Comparison of ENCODE assay signal across 8 cellular contexts in genomic region chr6:56540950-56541600, GRCh38.
DNase-seq lines count a peak whose midpoint lies in the region; TF ChIP-seq lines count a peak whose summit lies in the region.

No MANE protein-coding gene starts in this region.

- no peak for TF ChIP-seq CTCF in coronary artery (IDR thresholded peaks at IDR 0.05)
- TF ChIP-seq CTCF in neural progenitor cell (IDR thresholded peaks at IDR 0.05), result no peak
- no peak for TF ChIP-seq CTCF in type B pancreatic cell (conservative IDR thresholded peaks at IDR 0.05)

- peaks cover 46% of the 10 kb centered on the region for H4K20me1 ChIP-seq in neural progenitor cell (ENCODE audit: low read depth)

- no peaks in the 10 kb centered on the region for H3K27me3 ChIP-seq in neural progenitor cell

- DNase-seq in COLO668 (lab: John Stamatoyannopoulos, UW; ENCODE audit: unreplicated experiment) (peak; percentile 5), NCI-H146 treated with DMSO at 0.1 percent for 48 hours (lab: John Stamatoyannopoulos, UW; ENCODE audit: unreplicated experiment) (peak; percentile 60), coronary artery (ENCODE audit: low spot score) (no peak), neural progenitor cell (ENCODE audit: low spot score) (no peak), NCI-H1694 treated with DMSO at 0.1 percent for 48 hours (lab: John Stamatoyannopoulos, UW) (no peak), type B pancreatic cell (ENCODE audit: extremely low spot score, unreplicated experiment) (no peak), SIG-M5 (lab: John Stamatoyannopoulos, UW) (no peak), activated gamma-delta T cell (lab: John Stamatoyannopoulos, UW) (no peak)

- H3F3A ChIP-seq in neural progenitor cell (ENCODE audit: low read depth), result peaks cover 31% of the 10 kb centered on the region

- H3K4me3 ChIP-seq in coronary artery (peak overlapping the region; percentile 70), neural progenitor cell (peak overlapping the region; percentile 48)

- H3K27ac ChIP-seq in coronary artery (peak overlapping the region; percentile 89 to 90), neural progenitor cell (no peak overlapping the region)

- H3K36me3 Mint-ChIP-seq in neural progenitor cell, result peaks cover 5% of the 10 kb centered on the region
- peaks cover 5% of the 10 kb centered on the region for H3K36me3 Mint-ChIP-seq in type B pancreatic cell

- H3K27me3 Mint-ChIP-seq in neural progenitor cell (ENCODE audit: insufficient read depth, low read depth), result no peaks in the 10 kb centered on the region
- H3K27me3 Mint-ChIP-seq in type B pancreatic cell, result no peaks in the 10 kb centered on the region

- H3K36me3 ChIP-seq in neural progenitor cell, result no peaks in the 10 kb centered on the region

- H3K4me3 Mint-ChIP-seq in neural progenitor cell (no peak overlapping the region), type B pancreatic cell (no peak overlapping the region)

- H3K4me1 Mint-ChIP-seq in neural progenitor cell (peaks cover 12% of the 10 kb centered on the region), type B pancreatic cell (ENCODE audit: unreplicated experiment) (peaks cover 8% of the 10 kb centered on the region)

- peaks cover 26% of the 10 kb centered on the region for H3K4me1 ChIP-seq in neural progenitor cell

- no peaks in the 10 kb centered on the region for H3K9me3 ChIP-seq in neural progenitor cell (ENCODE audit: low read depth)

- H3K9ac ChIP-seq in neural progenitor cell, result no peak overlapping the region

- H3K9me3 Mint-ChIP-seq in neural progenitor cell (no peaks in the 10 kb centered on the region), type B pancreatic cell (no peaks in the 10 kb centered on the region)

- peaks cover 59% of the 10 kb centered on the region for H3K79me2 ChIP-seq in neural progenitor cell (ENCODE audit: low read depth)

- no peak overlapping the region for H3K27ac Mint-ChIP-seq in neural progenitor cell
- H3K27ac Mint-ChIP-seq in type B pancreatic cell, result no peak overlapping the region

- no peak overlapping the region for H2AFZ ChIP-seq in neural progenitor cell (replicated peaks)

- peak overlapping the region; percentile 80 for H3K4me2 ChIP-seq in neural progenitor cell

Comparison
In these comparisons a context has a peak if more than half of its experiments do, and no peak if none do; other contexts are left out.
1. DNase-seq: peak in COLO668 (single experiment) and NCI-H146 treated with DMSO at 0.1 percent for 48 hours (single experiment); none in coronary artery (single experiment), neural progenitor cell (single experiment), NCI-H1694 treated with DMSO at 0.1 percent for 48 hours (single experiment), type B pancreatic cell (single experiment), SIG-M5 (single experiment) and activated gamma-delta T cell (single experiment).